In genomic region chr3:88075497-88075896, GRCh38 we compare ENCODE assay signal across 22 cellular contexts.
"Had no signal": no experiment of that assay in that cellular context is flagged by ENCODE, and none has a peak within 500 bp of the region (broad histone marks: within the 10 kb centered on the region; RNA-seq: fewer than 3 reads in every experiment).

No MANE protein-coding gene starts in this region.

- H3K9me3 ChIP-seq: ovary, right lobe of liver, thoracic aorta had no signal

- H3K4me3 Mint-ChIP-seq: activated CD4-positive, alpha-beta T cell treated with anti-CD3 and anti-CD28 coated beads, Interleukin-2, amount 10 ng/mL, durations not matched to agents 7 days and 5 days; activated naive CD4-positive, alpha-beta T cell treated with anti-CD3 and anti-CD28 coated beads, Interleukin-2, amount 50 U/mL, for 24 hours; activated T-cell treated with anti-CD3 and anti-CD28 coated beads, Interleukin-2, amount 50 U/mL, for 4 hours; stimulated activated effector memory CD8-positive, alpha-beta T cell treated with anti-CD3 and anti-CD28 coated beads, Interleukin-12 subunit alpha, Interleukin-12 subunit beta, amount 100 ng/mL, for 72 hours had no signal

- ATAC-seq: activated T-cell treated with anti-CD3 and anti-CD28 coated beads, Interleukin-2, amount 50 U/mL, for 4 hours; stimulated activated effector memory CD8-positive, alpha-beta T cell treated with anti-CD3 and anti-CD28 coated beads, Interleukin-12 subunit alpha, Interleukin-12 subunit beta, amount 100 ng/mL, for 72 hours had no signal

- H3K27ac ChIP-seq: epithelial cell of prostate, ovary, right lobe of liver, thoracic aorta, upper lobe of left lung had no signal

- H3K27me3 Mint-ChIP-seq: activated CD4-positive, alpha-beta T cell treated with anti-CD3 and anti-CD28 coated beads, Interleukin-2, amount 10 ng/mL, durations not matched to agents 7 days and 5 days; activated naive CD4-positive, alpha-beta T cell treated with anti-CD3 and anti-CD28 coated beads, Interleukin-2, amount 50 U/mL, for 24 hours had no signal

- H3K27me3 ChIP-seq: dorsolateral prefrontal cortex, ovary, right lobe of liver, upper lobe of left lung had no signal

- H3K4me3 ChIP-seq: dorsolateral prefrontal cortex, ovary, right lobe of liver, thoracic aorta, upper lobe of left lung had no signal

- H3K36me3 Mint-ChIP-seq: stimulated activated effector memory CD8-positive, alpha-beta T cell treated with anti-CD3 and anti-CD28 coated beads, Interleukin-12 subunit alpha, Interleukin-12 subunit beta, amount 100 ng/mL, for 72 hours had no signal

- H3K36me3 ChIP-seq: ovary, right lobe of liver, thoracic aorta, upper lobe of left lung had no signal

- DNase-seq: activated CD4-positive, alpha-beta T cell treated with anti-CD3 and anti-CD28 coated beads, Interleukin-2, amount 10 ng/mL, durations not matched to agents 7 days and 5 days; activated CD4-positive, CD25-positive, alpha-beta regulatory T cell; activated CD8-positive, alpha-beta memory T cell treated with anti-CD3 and anti-CD28 coated beads, Interleukin-2, amount 50 U/mL, for 4 hours; activated effector memory CD4-positive, alpha-beta T cell treated with anti-CD3 and anti-CD28 coated beads, Interleukin-2, amount 50 U/mL, for 16 hours; activated T-cell treated with anti-CD3 and anti-CD28 coated beads, Interleukin-2, amount 50 U/mL, for 4 hours; amygdala; caudate nucleus; dorsolateral prefrontal cortex; foreskin melanocyte; glutamatergic neuron; kidney; ovary; right lobe of liver; small intestine; stimulated activated CD4-positive, alpha-beta T cell treated with anti-CD3 and anti-CD28 coated beads, Interleukin-15, amount 100 ng/mL, for 24 hours; stimulated activated CD4-positive, alpha-beta T cell treated with anti-CD3 and anti-CD28 coated beads, Interleukin-4, amount 100 ng/mL, for 1 hour; T-helper 2 cell; upper lobe of left lung had no signal

- H3K9me3 Mint-ChIP-seq: activated naive CD4-positive, alpha-beta T cell treated with anti-CD3 and anti-CD28 coated beads, Interleukin-2, amount 50 U/mL, for 24 hours had no signal

- H3K27ac Mint-ChIP-seq: activated CD4-positive, alpha-beta T cell treated with anti-CD3 and anti-CD28 coated beads, Interleukin-2, amount 10 ng/mL, durations not matched to agents 7 days and 5 days; activated naive CD4-positive, alpha-beta T cell treated with anti-CD3 and anti-CD28 coated beads, Interleukin-2, amount 50 U/mL, for 24 hours; stimulated activated effector memory CD8-positive, alpha-beta T cell treated with anti-CD3 and anti-CD28 coated beads, Interleukin-12 subunit alpha, Interleukin-12 subunit beta, amount 100 ng/mL, for 72 hours had no signal
